8 cellular contexts compared by ENCODE assay signal in genomic region chr16:24504467-24505345, GRCh38. TPM values are rescaled to one million over a fixed set of nuclear protein-coding genes. Genes with fewer than 3 reads are reported as not detected.
A peak's percentile ranks its signal among the peaks of the same experiment; 100 is the strongest.
DNase-seq lines count a peak whose midpoint lies in the region; ATAC-seq and TF ChIP-seq lines count a peak whose summit lies in the region.

No MANE protein-coding gene starts in this region.

- POLR2A ChIA-PET in activated CD4-positive, alpha-beta memory T cell treated with anti-CD3 and anti-CD28 coated beads for 36 hours (lab: Charles Lee), result interaction anchor here (1.1 to 1.4 kb wide), 2 partner anchors 9 to 463 kb away, joined by 3 to 4 read pairs; no protein-coding TSS in a partner anchor

- intact Hi-C loops in activated CD4-positive, alpha-beta memory T cell treated with anti-CD3 and anti-CD28 coated beads for 36 hours (cut with micrococcal nuclease), result loop anchor here (1.0 to 10.0 kb wide), 4 partner anchors 250 to 767 kb away; partner anchors contain the start of gene CACNG3

- CTCF ChIA-PET in activated CD4-positive, alpha-beta memory T cell treated with anti-CD3 and anti-CD28 coated beads for 36 hours (lab: Charles Lee), result interaction anchor here (0.6 to 5.0 kb wide), 35 partner anchors 9 to 778 kb away, joined by 3 to 56 read pairs (median 4); no protein-coding TSS in a partner anchor

- H3K9me3 Mint-ChIP-seq in HFFc6, result no peaks in the 10 kb centered on the region
- H3K9me3 Mint-ChIP-seq in activated CD4-positive, alpha-beta memory T cell treated with anti-CD3 and anti-CD28 coated beads for 36 hours, result no peaks in the 10 kb centered on the region
- H3K9me3 Mint-ChIP-seq in mesothelial cell of epicardium, result no peaks in the 10 kb centered on the region

- no peak for ATAC-seq in HG03439 (IDR thresholded peaks at IDR 0.05; ENCODE audit: unreplicated experiment)

- H3K27me3 Mint-ChIP-seq in HFFc6 (ENCODE audit: insufficient read depth) (no peaks in the 10 kb centered on the region; the same call in 1 of the 2 replicates), mesothelial cell of epicardium (ENCODE audit: low read depth) (peaks cover 45% of the 10 kb centered on the region)
- peaks cover 6% of the 10 kb centered on the region for H3K27me3 Mint-ChIP-seq in activated CD4-positive, alpha-beta memory T cell treated with anti-CD3 and anti-CD28 coated beads for 36 hours

- peak; percentile 76 for DNase-seq in DMS153 treated with DMSO at 0.1 percent for 48 hours (lab: John Stamatoyannopoulos, UW; ENCODE audit: unreplicated experiment)
- peak; percentile 50 for DNase-seq in HFFc6
- DNase-seq in NCI-H460 (ENCODE audit: extremely low read depth, low read depth), result peak; percentile 77
- DNase-seq in activated CD4-positive, alpha-beta memory T cell treated with anti-CD3 and anti-CD28 coated beads for 36 hours, result peak; percentile 67
- peak; percentile 25 for DNase-seq in effector CD4-positive, alpha-beta T cell
- DNase-seq in mesothelial cell of epicardium (ENCODE audit: low spot score in 2 of 2, unreplicated experiment in 2 of 2), result peak; percentile 24 to 56
- peak; percentile 6 to 20 for DNase-seq in stimulated activated CD8-positive, alpha-beta memory T cell treated with anti-CD3 and anti-CD28 coated beads, Interleukin-7, amount 100 ng/mL, for 1 hour (ENCODE audit: low read depth in 2 of 2)

- TF ChIP-seq CTCF in HFFc6 (IDR thresholded peaks at IDR 0.05), result peak; percentile 92
- TF ChIP-seq CTCF in mesothelial cell of epicardium (IDR thresholded peaks at IDR 0.05; ENCODE audit: unreplicated experiment), result peak; percentile 78

- H3K36me3 Mint-ChIP-seq in HFFc6 (ENCODE audit: low read depth) (no peaks in the 10 kb centered on the region), mesothelial cell of epicardium (no peaks in the 10 kb centered on the region)
- H3K36me3 Mint-ChIP-seq in activated CD4-positive, alpha-beta memory T cell treated with anti-CD3 and anti-CD28 coated beads for 36 hours, result no peaks in the 10 kb centered on the region

- H3K4me3 Mint-ChIP-seq in HFFc6 (peak overlapping the region; percentile 31; the same call in 1 of the 2 replicates), mesothelial cell of epicardium (no peak overlapping the region)
- H3K4me3 Mint-ChIP-seq in activated CD4-positive, alpha-beta memory T cell treated with anti-CD3 and anti-CD28 coated beads for 36 hours, result no peak overlapping the region

- H3K27ac Mint-ChIP-seq in HFFc6 (no peak overlapping the region), mesothelial cell of epicardium (no peak overlapping the region)
- H3K27ac Mint-ChIP-seq in activated CD4-positive, alpha-beta memory T cell treated with anti-CD3 and anti-CD28 coated beads for 36 hours, result no peak overlapping the region

- peaks cover 23% of the 10 kb centered on the region for H3K4me1 Mint-ChIP-seq in HFFc6 (ENCODE audit: low read depth)
- no peaks in the 10 kb centered on the region for H3K4me1 Mint-ChIP-seq in activated CD4-positive, alpha-beta memory T cell treated with anti-CD3 and anti-CD28 coated beads for 36 hours (ENCODE audit: low read depth)
- no peaks in the 10 kb centered on the region for H3K4me1 Mint-ChIP-seq in mesothelial cell of epicardium

RNA-seq across cellular contexts. Expression of gene RBBP6, which starts 34.7 kb away (rescaled TPM):
- total RNA-seq in HFFc6 (2021; fragmentation: NEBNext Ultra II Directional; extraction: Animal tissue kit (Norgen Biotek cat#: 25700)), result 10 to 100 TPM; 25.5 to 31.1 (median 29.4) TPM
- 40.3 and 53.9 TPM in 2 replicates for total RNA-seq in NCI-H460 (2014; rRNA removed; shearing (Covaris generic))
- polyA plus RNA-seq in NCI-H460 (2014; cell fraction: nucleus; rRNA removed), result 27.9 and 35.2 TPM in 2 replicates
- 10 to 100 TPM; 74.6 to 76.1 TPM for total RNA-seq in activated CD4-positive, alpha-beta memory T cell treated with anti-CD3 and anti-CD28 coated beads for 36 hours
- 100 to 101 TPM (median 101 TPM) in 3 replicates for total RNA-seq in mesothelial cell of epicardium

Comparison
In these comparisons a context has a peak if more than half of its experiments do, and no peak if none do; other contexts are left out.
1. DNase-seq: peak in every context shown above with its lines; median percentile 77 in NCI-H460; 76 in DMS153 treated with DMSO at 0.1 percent for 48 hours; 67 in activated CD4-positive, alpha-beta memory T cell treated with anti-CD3 and anti-CD28 coated beads for 36 hours; 50 in HFFc6; 40 in mesothelial cell of epicardium; 25 in effector CD4-positive, alpha-beta T cell; 13 in stimulated activated CD8-positive, alpha-beta memory T cell treated with anti-CD3 and anti-CD28 coated beads, Interleukin-7, amount 100 ng/mL, for 1 hour.